Comparison of ENCODE assay signal across 9 cellular contexts in genomic region chr4:54961357-54961975, GRCh38.
DNase-seq lines count a peak whose midpoint lies in the region; ATAC-seq, FAIRE-seq and TF ChIP-seq lines count a peak whose summit lies in the region.
"Had no signal": no experiment of that assay in that cellular context is flagged by ENCODE, and none has a peak within 500 bp of the region (broad histone marks: within the 10 kb centered on the region; RNA-seq: fewer than 3 reads in every experiment).

No MANE protein-coding gene starts in this region.

- H4K20me1 ChIP-seq in hepatocyte (ENCODE audit: insufficient read depth, poor library complexity, severe bottlenecking), result no peaks in the 10 kb centered on the region

- no peak overlapping the region for H3K4me2 ChIP-seq in hepatocyte

- H3K36me3 ChIP-seq in A673 (ENCODE audit: insufficient read depth, low read length, poor library complexity, severe bottlenecking), result no peaks in the 10 kb centered on the region
- H3K36me3 ChIP-seq in hepatocyte (replicated peaks; ENCODE audit: insufficient read depth, low read depth), result no peaks in the 10 kb centered on the region
- no peaks in the 10 kb centered on the region for H3K36me3 ChIP-seq in small intestine (ENCODE audit: control insufficient read depth in 2 of 2, insufficient read depth in 2 of 2, low read length in 2 of 2)

- no peak for FAIRE-seq in small intestine (lab: Jason Lieb, UNC)

- H3K9me3 ChIP-seq in A673 (ENCODE audit: low read depth, low read length, poor library complexity, severe bottlenecking), result no peaks in the 10 kb centered on the region
- H3K9me3 ChIP-seq in hepatocyte (ENCODE audit: low read depth), result no peaks in the 10 kb centered on the region
- no peaks in the 10 kb centered on the region for H3K9me3 ChIP-seq in small intestine (ENCODE audit: control insufficient read depth, low read depth)

- H3K27ac ChIP-seq in A673 (ENCODE audit: low read depth, low read length, poor library complexity, severe bottlenecking) (no peak overlapping the region), hepatocyte (no peak overlapping the region), small intestine (ENCODE audit: low read depth in 1 of 2, low read length in 1 of 2) (no peak overlapping the region)

- H3K4me3 ChIP-seq in A673 (ENCODE audit: low read depth, low read length, poor library complexity, severe bottlenecking), result no peak overlapping the region
- H3K4me3 ChIP-seq in GM12865 (ENCODE audit: low read depth, low read length), result no peak overlapping the region
- no peak overlapping the region for H3K4me3 ChIP-seq in NB4 (ENCODE audit: low read depth, low read length)
- no peak overlapping the region for H3K4me3 ChIP-seq in hepatocyte
- no peak overlapping the region for H3K4me3 ChIP-seq in small intestine (ENCODE audit: low read depth in 1 of 2, low read length in 2 of 2)

- TF ChIP-seq CTCF in A673 (conservative IDR thresholded peaks at IDR 0.05; ENCODE audit: low read depth, low read length), result peak; percentile 61
- TF ChIP-seq CTCF in GM12865 (IDR thresholded peaks at IDR 0.05; ENCODE audit: insufficient read depth, low read depth, low read length, missing control alignments), result peak; percentile 34
- peak; percentile 53 for TF ChIP-seq CTCF in NB4 (IDR thresholded peaks at IDR 0.05; ENCODE audit: low read depth, low read length)
- peak; percentile 38 for TF ChIP-seq CTCF in activated CD8-positive, alpha-beta T cell treated with anti-CD3 and anti-CD28 coated beads for 36 hours (IDR thresholded peaks at IDR 0.05)
- peak; percentile 65 for TF ChIP-seq CTCF in hepatocyte (IDR thresholded peaks at IDR 0.05; ENCODE audit: poor library complexity)
- peak; percentile 77 for TF ChIP-seq CTCF in type B pancreatic cell (conservative IDR thresholded peaks at IDR 0.05)

- no peaks in the 10 kb centered on the region for H3K27me3 Mint-ChIP-seq in activated CD8-positive, alpha-beta T cell treated with anti-CD3 and anti-CD28 coated beads for 36 hours
- peaks cover 24% of the 10 kb centered on the region for H3K27me3 Mint-ChIP-seq in type B pancreatic cell
- H3K27me3 Mint-ChIP-seq: central memory CD8-positive, alpha-beta T cell had no signal

- CTCF ChIA-PET in A673 (lab: Charles Lee), result no interaction called here
- CTCF ChIA-PET in activated CD8-positive, alpha-beta T cell treated with anti-CD3 and anti-CD28 coated beads for 36 hours (lab: Charles Lee), result interaction anchor here (0.8 to 2.7 kb wide), 12 partner anchors 9 to 640 kb away, joined by 3 to 19 read pairs (median 5); no protein-coding TSS in a partner anchor

- H3K27me3 ChIP-seq in A673 (replicated peaks; ENCODE audit: insufficient read depth, low read depth, low read length, poor library complexity), result no peaks in the 10 kb centered on the region
- H3K27me3 ChIP-seq in hepatocyte, result peaks cover 4% of the 10 kb centered on the region
- H3K27me3 ChIP-seq in small intestine (ENCODE audit: control insufficient read depth in 2 of 2, insufficient read depth in 2 of 2, low read length in 2 of 2), result no peaks in the 10 kb centered on the region

- no peak overlapping the region for H2AFZ ChIP-seq in hepatocyte

- no peak overlapping the region for H3K4me3 Mint-ChIP-seq in activated CD8-positive, alpha-beta T cell treated with anti-CD3 and anti-CD28 coated beads for 36 hours
- no peak overlapping the region for H3K4me3 Mint-ChIP-seq in type B pancreatic cell
- H3K4me3 Mint-ChIP-seq: central memory CD8-positive, alpha-beta T cell had no signal

- BruUV-seq in A673 (replicated peaks; lab: Mats Ljungman, UMichigan), result no TSS peak

- no peaks in the 10 kb centered on the region for H3K9me3 Mint-ChIP-seq in activated CD8-positive, alpha-beta T cell treated with anti-CD3 and anti-CD28 coated beads for 36 hours
- H3K9me3 Mint-ChIP-seq in type B pancreatic cell, result no peaks in the 10 kb centered on the region
- H3K9me3 Mint-ChIP-seq: central memory CD8-positive, alpha-beta T cell had no signal

- WGBS in hepatocyte (ENCODE audit: low lambda C conversion rate, missing lambda C conversion rate), result 0% methylated on average over 1 of the region's 1 CpG
- WGBS in small intestine, 3 donors, result 0 to 5% (median 0%) methylated on average over 1 of the region's 1 CpG

- intact Hi-C loops in A673 (cut with micrococcal nuclease; ENCODE audit: unreplicated experiment), result loop anchor here (2.0 to 10.0 kb wide), 2 partner anchors 283 to 577 kb away; no protein-coding TSS in a partner anchor
- intact Hi-C loops in activated CD8-positive, alpha-beta T cell treated with anti-CD3 and anti-CD28 coated beads for 36 hours (cut with micrococcal nuclease), result loop anchor here (5.0 kb wide), 1 partner anchor 279 kb away; no protein-coding TSS in a partner anchor

- POLR2A ChIA-PET in A673 (lab: Charles Lee; ENCODE audit: low non-redundant PET), result no interaction called here
- POLR2A ChIA-PET in activated CD8-positive, alpha-beta T cell treated with anti-CD3 and anti-CD28 coated beads for 36 hours (lab: Charles Lee), result interaction anchor here (1.6 kb wide), 1 partner anchor 17 kb away, joined by 3 read pairs; no protein-coding TSS in a partner anchor

- TF ChIP-seq POLR2A in NB4 (IDR thresholded peaks at IDR 0.05; ENCODE audit: extremely low read depth, insufficient read length), result no peak

- DNase-seq in A673 (ENCODE audit: low spot score) (peak; percentile 30), GM12865 (ENCODE audit: low read depth) (peak; percentile 14), NB4 (ENCODE audit: low read depth) (peak; percentile 36), hepatocyte (ENCODE audit: low spot score) (peak; percentile 44), type B pancreatic cell (ENCODE audit: extremely low spot score, unreplicated experiment) (no peak), small intestine (no peak)
- DNase-seq in activated CD8-positive, alpha-beta T cell treated with anti-CD3 and anti-CD28 coated beads for 36 hours, result no peak

- H3K9me2 ChIP-seq in hepatocyte (replicated peaks; ENCODE audit: insufficient read depth), result no peaks in the 10 kb centered on the region

- H3K36me3 Mint-ChIP-seq in activated CD8-positive, alpha-beta T cell treated with anti-CD3 and anti-CD28 coated beads for 36 hours (ENCODE audit: low read depth), result no peaks in the 10 kb centered on the region
- no peaks in the 10 kb centered on the region for H3K36me3 Mint-ChIP-seq in type B pancreatic cell

- no peak overlapping the region for H3K27ac Mint-ChIP-seq in activated CD8-positive, alpha-beta T cell treated with anti-CD3 and anti-CD28 coated beads for 36 hours
- H3K27ac Mint-ChIP-seq in type B pancreatic cell, result no peak overlapping the region

- H3K4me1 Mint-ChIP-seq in activated CD8-positive, alpha-beta T cell treated with anti-CD3 and anti-CD28 coated beads for 36 hours (ENCODE audit: low read depth), result peaks cover 15% of the 10 kb centered on the region
- H3K4me1 Mint-ChIP-seq in type B pancreatic cell (ENCODE audit: unreplicated experiment), result no peaks in the 10 kb centered on the region
- H3K4me1 Mint-ChIP-seq: central memory CD8-positive, alpha-beta T cell had no signal

- no peaks in the 10 kb centered on the region for H3K79me2 ChIP-seq in hepatocyte

- ATAC-seq in activated CD8-positive, alpha-beta T cell treated with anti-CD3 and anti-CD28 coated beads for 36 hours, result peak; percentile 60
- no peak for ATAC-seq in GM19395 (IDR thresholded peaks at IDR 0.05; ENCODE audit: unreplicated experiment)

- no peaks in the 10 kb centered on the region for H3K4me1 ChIP-seq in A673 (ENCODE audit: insufficient read depth, low read length, poor library complexity, severe bottlenecking)
- no peaks in the 10 kb centered on the region for H3K4me1 ChIP-seq in hepatocyte (ENCODE audit: insufficient read depth)
- H3K4me1 ChIP-seq in small intestine (ENCODE audit: control insufficient read depth in 2 of 2, insufficient read depth in 1 of 2, low read depth in 1 of 2, low read length in 1 of 2), result no peaks in the 10 kb centered on the region

Comparison
In these comparisons a context has a peak if more than half of its experiments do, and no peak if none do; other contexts are left out.
1. DNase-seq: peak in A673 (single experiment), GM12865 (single experiment), NB4 (single experiment) and hepatocyte (single experiment); none in activated CD8-positive, alpha-beta T cell treated with anti-CD3 and anti-CD28 coated beads for 36 hours (single experiment), type B pancreatic cell (single experiment) and small intestine (single experiment).
2. Peak in every context shown above with its lines, with median percentiles within 50 percentile points of each other: CTCF ChIP-seq.